Comparison of ENCODE assay signal across 23 cellular contexts in genomic region chr12:107570721-107571120, GRCh38.
DNase-seq lines count a peak whose midpoint lies in the region; ATAC-seq and TF ChIP-seq lines count a peak whose summit lies in the region.
"Had no signal": no experiment of that assay in that cellular context is flagged by ENCODE, and none has a peak within 500 bp of the region (broad histone marks: within the 10 kb centered on the region; RNA-seq: fewer than 3 reads in every experiment).

No MANE protein-coding gene starts in this region.

- H3K4me3 Mint-ChIP-seq in MCF 10A (ENCODE audit: unreplicated experiment): no peak overlapping the region
- H3K4me3 Mint-ChIP-seq in stimulated activated effector memory CD8-positive, alpha-beta T cell treated with anti-CD3 and anti-CD28 coated beads, Interleukin-12 subunit alpha, Interleukin-12 subunit beta, amount 100 ng/mL, for 72 hours: no peak overlapping the region
- H3K4me3 Mint-ChIP-seq in activated T-helper 2 cell treated with anti-CD3 and anti-CD28 coated beads, Interferon-gamma antibody, Interleukin-2, Interleukin-4, amounts not matched to agents 10 μg/mL and 5 μg/mL and 100 μg/mL, durations not matched to agents 14 hours and 24 hours and 36 hours (ENCODE audit: low read depth): no peak overlapping the region
- H3K4me3 Mint-ChIP-seq: CD14-positive monocyte, mesothelial cell of epicardium, neural progenitor cell had no signal

- WGBS in mammary epithelial cell (ENCODE audit: low coverage, missing lambda C conversion rate): 38% methylated on average over 1 of the region's 1 CpG
- 57% methylated on average over 1 of the region's 1 CpG for WGBS in right cardiac atrium

- H3K27me3 ChIP-seq in mammary epithelial cell (ENCODE audit: insufficient read depth, low read length): no peaks in the 10 kb centered on the region
- H3K27me3 ChIP-seq in SJSA1 (replicated peaks): no peaks in the 10 kb centered on the region; the same call in 1 of the 2 replicates
- no peaks in the 10 kb centered on the region for H3K27me3 ChIP-seq in right cardiac atrium (ENCODE audit: control insufficient read depth, insufficient read depth)
- H3K27me3 ChIP-seq: ascending aorta, neural progenitor cell, upper lobe of right lung had no signal

- H3K36me3 Mint-ChIP-seq in MCF 10A (ENCODE audit: insufficient read depth, unreplicated experiment): no peaks in the 10 kb centered on the region
- H3K36me3 Mint-ChIP-seq in stimulated activated effector memory CD8-positive, alpha-beta T cell treated with anti-CD3 and anti-CD28 coated beads, Interleukin-12 subunit alpha, Interleukin-12 subunit beta, amount 100 ng/mL, for 72 hours: no peaks in the 10 kb centered on the region
- no peaks in the 10 kb centered on the region for H3K36me3 Mint-ChIP-seq in activated T-helper 2 cell treated with anti-CD3 and anti-CD28 coated beads, Interferon-gamma antibody, Interleukin-2, Interleukin-4, amounts not matched to agents 10 μg/mL and 5 μg/mL and 100 μg/mL, durations not matched to agents 14 hours and 24 hours and 36 hours (ENCODE audit: low read depth)
- H3K36me3 Mint-ChIP-seq: CD14-positive monocyte, mesothelial cell of epicardium, neural progenitor cell had no signal

- H3K9me3 ChIP-seq in mammary epithelial cell (replicated peaks; ENCODE audit: insufficient read depth, low read length) (no peaks in the 10 kb centered on the region), SJSA1 (replicated peaks) (peaks cover 29% of the 10 kb centered on the region), right cardiac atrium (ENCODE audit: control insufficient read depth, low read length) (no peaks in the 10 kb centered on the region)
- H3K9me3 ChIP-seq: ascending aorta, upper lobe of right lung had no signal

- no peaks in the 10 kb centered on the region for H3K27me3 Mint-ChIP-seq in MCF 10A (ENCODE audit: insufficient read depth, unreplicated experiment)
- no peaks in the 10 kb centered on the region for H3K27me3 Mint-ChIP-seq in activated T-helper 2 cell treated with anti-CD3 and anti-CD28 coated beads, Interferon-gamma antibody, Interleukin-2, Interleukin-4, amounts not matched to agents 10 μg/mL and 5 μg/mL and 100 μg/mL, durations not matched to agents 14 hours and 24 hours and 36 hours (ENCODE audit: low read depth)

- H3K4me1 ChIP-seq in mammary epithelial cell (ENCODE audit: insufficient read depth, low read length): peaks cover 3% of the 10 kb centered on the region
- no peaks in the 10 kb centered on the region for H3K4me1 ChIP-seq in SJSA1 (replicated peaks)
- no peaks in the 10 kb centered on the region for H3K4me1 ChIP-seq in right cardiac atrium (ENCODE audit: control insufficient read depth, insufficient read depth, low read length)
- H3K4me1 ChIP-seq: ascending aorta, neural progenitor cell, upper lobe of right lung had no signal

- intact Hi-C loops in MCF 10A (cut with micrococcal nuclease) (no loop called here), mammary epithelial cell (cut with micrococcal nuclease) (no loop called here), right cardiac atrium (cut with DNase I) (no loop called here)
- intact Hi-C loops in activated T-helper 2 cell treated with anti-CD3 and anti-CD28 coated beads, Interferon-gamma antibody, Interleukin-2, Interleukin-4, amounts not matched to agents 10 μg/mL and 5 μg/mL and 100 μg/mL, durations not matched to agents 14 hours and 24 hours and 36 hours (cut with micrococcal nuclease): no loop called here

- dilution Hi-C loops in mammary epithelial cell (cut with HindIII; ENCODE audit: low sequenced_read_pairs): no loop called here

- no peaks in the 10 kb centered on the region for H4K20me1 ChIP-seq in mammary epithelial cell (ENCODE audit: insufficient read depth, low read length)

- no TSS peak for BruUV-seq in MCF 10A (replicated peaks; lab: Mats Ljungman, UMichigan)
- BruUV-seq in mammary epithelial cell (replicated peaks; lab: Mats Ljungman, UMichigan): no TSS peak

- H3K4me2 ChIP-seq in mammary epithelial cell (ENCODE audit: insufficient read depth, low read depth, low read length): no peak overlapping the region
- H3K4me2 ChIP-seq: neural progenitor cell had no signal

- H3K9me3 Mint-ChIP-seq in MCF 10A (ENCODE audit: unreplicated experiment): no peaks in the 10 kb centered on the region
- H3K9me3 Mint-ChIP-seq in stimulated activated effector memory CD8-positive, alpha-beta T cell treated with anti-CD3 and anti-CD28 coated beads, Interleukin-12 subunit alpha, Interleukin-12 subunit beta, amount 100 ng/mL, for 72 hours: no peaks in the 10 kb centered on the region
- no peaks in the 10 kb centered on the region for H3K9me3 Mint-ChIP-seq in activated T-helper 2 cell treated with anti-CD3 and anti-CD28 coated beads, Interferon-gamma antibody, Interleukin-2, Interleukin-4, amounts not matched to agents 10 μg/mL and 5 μg/mL and 100 μg/mL, durations not matched to agents 14 hours and 24 hours and 36 hours
- H3K9me3 Mint-ChIP-seq: CD14-positive monocyte, mesothelial cell of epicardium, neural progenitor cell had no signal

- no peaks in the 10 kb centered on the region for H3K4me1 Mint-ChIP-seq in MCF 10A (ENCODE audit: insufficient read depth, unreplicated experiment)
- H3K4me1 Mint-ChIP-seq in stimulated activated effector memory CD8-positive, alpha-beta T cell treated with anti-CD3 and anti-CD28 coated beads, Interleukin-12 subunit alpha, Interleukin-12 subunit beta, amount 100 ng/mL, for 72 hours: no peaks in the 10 kb centered on the region
- H3K4me1 Mint-ChIP-seq in activated T-helper 2 cell treated with anti-CD3 and anti-CD28 coated beads, Interferon-gamma antibody, Interleukin-2, Interleukin-4, amounts not matched to agents 10 μg/mL and 5 μg/mL and 100 μg/mL, durations not matched to agents 14 hours and 24 hours and 36 hours (ENCODE audit: low read depth): peaks cover 3% of the 10 kb centered on the region
- H3K4me1 Mint-ChIP-seq: mesothelial cell of epicardium, neural progenitor cell had no signal

- H3K27ac ChIP-seq in mammary epithelial cell (ENCODE audit: insufficient read depth, low read depth, low read length): no peak overlapping the region
- H3K27ac ChIP-seq in SJSA1: no peak overlapping the region
- no peak overlapping the region for H3K27ac ChIP-seq in right cardiac atrium (ENCODE audit: low read length)
- H3K27ac ChIP-seq: ascending aorta, neural progenitor cell, upper lobe of right lung had no signal

- POLR2A ChIA-PET in MCF 10A (lab: Yijun Ruan, JAX): no interaction called here

- peak; percentile 48 for DNase-seq in MCF 10A (ENCODE audit: unreplicated experiment)
- no peak for DNase-seq in mammary epithelial cell
- peak; percentile 42 to 76 for DNase-seq in SJSA1 (ENCODE audit: low read depth in 1 of 2, low spot score in 2 of 2)
- peak; percentile 6 for DNase-seq in fibroblast of gingiva (ENCODE audit: low read depth)
- DNase-seq in stimulated activated effector memory CD8-positive, alpha-beta T cell treated with anti-CD3 and anti-CD28 coated beads, Interleukin-12 subunit alpha, Interleukin-12 subunit beta, amount 100 ng/mL, for 72 hours (ENCODE audit: low spot score in 2 of 2): no peak
- no peak for DNase-seq in right cardiac atrium
- DNase-seq in activated T-helper 2 cell treated with anti-CD3 and anti-CD28 coated beads, Interferon-gamma antibody, Interleukin-2, Interleukin-4, amounts not matched to agents 10 μg/mL and 5 μg/mL and 100 μg/mL, durations not matched to agents 14 hours and 24 hours and 36 hours (ENCODE audit: low spot score): no peak
- DNase-seq: activated CD4-positive, alpha-beta T cell treated with anti-CD3 and anti-CD28 coated beads for 4 hours; activated CD8-positive, alpha-beta memory T cell treated with anti-CD3 and anti-CD28 coated beads, Interleukin-2, amount 50 U/mL, for 48 hours; erythroblast; kidney; NCI-H146; NCI-H524 treated with DMSO at 0.1 percent for 48 hours; stimulated activated CD4-positive, alpha-beta T cell treated with anti-CD3 and anti-CD28 coated beads, Interleukin-15, amount 100 ng/mL, for 24 hours; stimulated activated naive CD4-positive, alpha-beta T cell treated with Interleukin-2 at 50 U/mL for 16 hours; upper lobe of right lung had no signal

- no peak overlapping the region for H2AFZ ChIP-seq in mammary epithelial cell (ENCODE audit: low read depth, low read length)
- H2AFZ ChIP-seq: neural progenitor cell had no signal

- CTCF ChIA-PET in MCF 10A (lab: Yijun Ruan, JAX): interaction anchor here (1.1 kb wide), 1 partner anchor 439 kb away, joined by 6 read pairs; no protein-coding TSS in a partner anchor
- CTCF ChIA-PET in mammary epithelial cell (lab: Charles Lee; ENCODE audit: low non-redundant PET): no interaction called here

- H3K79me2 ChIP-seq in mammary epithelial cell (ENCODE audit: insufficient read depth, low read length): no peaks in the 10 kb centered on the region

- in situ Hi-C loops in mammary epithelial cell (cut with MboI; ENCODE audit: low sequenced_read_pairs in 2 of 2): no loop called here

- ATAC-seq in stimulated activated effector memory CD8-positive, alpha-beta T cell treated with anti-CD3 and anti-CD28 coated beads, Interleukin-12 subunit alpha, Interleukin-12 subunit beta, amount 100 ng/mL, for 72 hours: no peak
- ATAC-seq in GM18867 (IDR thresholded peaks at IDR 0.05; ENCODE audit: unreplicated experiment): no peak
- ATAC-seq in right cardiac atrium: no peak
- ATAC-seq: HCT116, Panc1, upper lobe of right lung had no signal

- TF ChIP-seq CTCF in MCF 10A (IDR thresholded peaks at IDR 0.05; ENCODE audit: unreplicated experiment): no peak
- no peak for TF ChIP-seq CTCF in mammary epithelial cell (conservative IDR thresholded peaks at IDR 0.05 in 1 of 2, IDR thresholded peaks at IDR 0.05 in 1 of 2; ENCODE audit: extremely low read depth in 1 of 2, insufficient read depth in 1 of 2, low read depth in 1 of 2, low read length in 2 of 2)

- H3K4me3 ChIP-seq in mammary epithelial cell (replicated peaks in 1 of 3; ENCODE audit: insufficient read depth in 1 of 3, low read depth in 2 of 3, low read length in 3 of 3) (no peak overlapping the region), SJSA1 (no peak overlapping the region), right cardiac atrium (ENCODE audit: low read length) (no peak overlapping the region)
- H3K4me3 ChIP-seq: ascending aorta, neural progenitor cell, upper lobe of right lung had no signal

- H3K36me3 ChIP-seq in mammary epithelial cell (ENCODE audit: insufficient read depth, low read length) (no peaks in the 10 kb centered on the region), SJSA1 (no peaks in the 10 kb centered on the region)
- H3K36me3 ChIP-seq: ascending aorta, neural progenitor cell, upper lobe of right lung had no signal

- no peak overlapping the region for H3K27ac Mint-ChIP-seq in MCF 10A (ENCODE audit: low read depth, unreplicated experiment)
- peak overlapping the region; percentile 13 for H3K27ac Mint-ChIP-seq in stimulated activated effector memory CD8-positive, alpha-beta T cell treated with anti-CD3 and anti-CD28 coated beads, Interleukin-12 subunit alpha, Interleukin-12 subunit beta, amount 100 ng/mL, for 72 hours
- no peak overlapping the region for H3K27ac Mint-ChIP-seq in activated T-helper 2 cell treated with anti-CD3 and anti-CD28 coated beads, Interferon-gamma antibody, Interleukin-2, Interleukin-4, amounts not matched to agents 10 μg/mL and 5 μg/mL and 100 μg/mL, durations not matched to agents 14 hours and 24 hours and 36 hours
- H3K27ac Mint-ChIP-seq: mesothelial cell of epicardium, neural progenitor cell had no signal

- H3K9ac ChIP-seq in mammary epithelial cell (ENCODE audit: insufficient read depth, low read length): no peak overlapping the region
- H3K9ac ChIP-seq: neural progenitor cell had no signal

Comparison
In these comparisons a context has a peak if more than half of its experiments do, and no peak if none do; other contexts are left out.
1. DNase-seq: peak in MCF 10A (single experiment), SJSA1 (2 of 2) and fibroblast of gingiva (single experiment); none in mammary epithelial cell (single experiment), stimulated activated effector memory CD8-positive, alpha-beta T cell treated with anti-CD3 and anti-CD28 coated beads, Interleukin-12 subunit alpha, Interleukin-12 subunit beta, amount 100 ng/mL, for 72 hours (0 of 2), right cardiac atrium (0 of 3) and activated T-helper 2 cell treated with anti-CD3 and anti-CD28 coated beads, Interferon-gamma antibody, Interleukin-2, Interleukin-4, amounts not matched to agents 10 μg/mL and 5 μg/mL and 100 μg/mL, durations not matched to agents 14 hours and 24 hours and 36 hours (single experiment).